ENCODE assay signal across 11 cellular contexts in the genomic region with DNA sequence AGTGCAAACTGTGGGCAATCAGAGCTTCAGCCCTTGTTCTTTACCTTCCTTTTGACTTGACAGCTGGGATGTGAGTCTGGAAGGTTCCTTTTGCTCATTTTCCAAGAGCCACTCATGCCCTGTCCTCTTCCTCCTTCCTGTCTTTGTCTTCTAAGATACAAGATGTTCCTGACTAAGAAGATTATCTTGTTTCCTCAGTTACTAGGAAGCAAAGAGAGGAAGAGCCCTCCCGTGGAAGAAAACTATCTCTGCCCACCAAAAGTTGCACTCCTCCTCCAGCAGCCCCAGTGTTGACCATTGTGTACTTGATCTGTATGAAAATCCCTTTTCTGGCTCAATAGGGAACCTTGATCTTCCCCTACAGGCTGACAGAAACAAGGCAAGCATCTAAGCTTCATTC.
"Had no signal": no experiment of that assay in that cellular context is flagged by ENCODE, and none has a peak within 500 bp of the region (broad histone marks: within the 10 kb centered on the region; RNA-seq: fewer than 3 reads in every experiment).

No MANE protein-coding gene starts in this region.

- H3K27ac ChIP-seq: ovary, stomach had no signal

- H3K36me3 ChIP-seq: breast epithelium, ovary, stomach, thyroid gland had no signal

- H3K4me3 ChIP-seq: breast epithelium, ovary, stomach, thyroid gland had no signal

- H3K27me3 ChIP-seq: breast epithelium, ovary, thyroid gland had no signal

- ATAC-seq: left colon had no signal

- DNase-seq: activated CD4-positive, alpha-beta memory T cell treated with anti-CD3 and anti-CD28 coated beads for 36 hours; activated CD4-positive, alpha-beta T cell treated with anti-CD3 and anti-CD28 coated beads for 1 hour; activated gamma-delta T cell; activated naive CD8-positive, alpha-beta T cell treated with anti-CD3 and anti-CD28 coated beads for 36 hours; activated T-cell treated with anti-CD3 and anti-CD28 coated beads, Interleukin-2, amount 50 U/mL, for 48 hours; left colon; mesendoderm; ovary; stomach; thyroid gland had no signal

- H3K9me3 ChIP-seq: breast epithelium, ovary, stomach, thyroid gland had no signal

- H3K4me1 ChIP-seq: breast epithelium, stomach, thyroid gland had no signal
